In genomic region chr11:132846080-132846479, GRCh38 we compare ENCODE assay signal across 28 cellular contexts.
"Had no signal": no experiment of that assay in that cellular context is flagged by ENCODE, and none has a peak within 500 bp of the region (broad histone marks: within the 10 kb centered on the region; RNA-seq: fewer than 3 reads in every experiment).

No MANE protein-coding gene starts in this region.

- H3K4me3 Mint-ChIP-seq: activated naive CD4-positive, alpha-beta T cell treated with anti-CD3 and anti-CD28 coated beads for 36 hours; activated naive CD8-positive, alpha-beta T cell treated with anti-CD3 and anti-CD28 coated beads, Interleukin-2, amount 10 ng/mL, durations not matched to agents 7 days and 5 days; activated T-helper 1 cell treated with anti-CD3 and anti-CD28 coated beads, Interleukin-12 subunit alpha, Interleukin-12 subunit beta, Interleukin-2, Interleukin-4 antibody, amounts not matched to agents 30 ng/mL and 10 ng/mL and 1 ng/mL, durations not matched to agents 14 hours and 24 hours and 36 hours; nephron progenitor cell; stimulated activated effector memory CD8-positive, alpha-beta T cell treated with anti-CD3 and anti-CD28 coated beads, Interleukin-12 subunit alpha, Interleukin-12 subunit beta, amount 100 ng/mL, for 72 hours; stimulated activated naive CD8-positive, alpha-beta T cell treated with anti-CD3 and anti-CD28 coated beads, Interleukin-15, Interleukin-2, amounts not matched to agents 100 ng/mL and 50 ng/mL, for 24 hours; T-helper 2 cell treated with Interferon-gamma antibody and Interleukin-4, amounts not matched to agents 5 μg/mL and 100 μg/mL, for 36 hours had no signal

- H3K36me3 ChIP-seq: esophagus squamous epithelium, neutrophil, ovary, right lobe of liver, thoracic aorta had no signal

- FAIRE-seq: frontal cortex, islet of Langerhans, urothelium cell line had no signal

- H3K9me3 Mint-ChIP-seq: activated naive CD4-positive, alpha-beta T cell treated with anti-CD3 and anti-CD28 coated beads for 36 hours; activated naive CD8-positive, alpha-beta T cell treated with anti-CD3 and anti-CD28 coated beads, Interleukin-2, amount 10 ng/mL, durations not matched to agents 7 days and 5 days; activated T-helper 1 cell treated with anti-CD3 and anti-CD28 coated beads, Interleukin-12 subunit alpha, Interleukin-12 subunit beta, Interleukin-2, Interleukin-4 antibody, amounts not matched to agents 30 ng/mL and 10 ng/mL and 1 ng/mL, durations not matched to agents 14 hours and 24 hours and 36 hours; nephron progenitor cell; stimulated activated effector memory CD8-positive, alpha-beta T cell treated with anti-CD3 and anti-CD28 coated beads, Interleukin-12 subunit alpha, Interleukin-12 subunit beta, amount 100 ng/mL, for 72 hours; stimulated activated naive CD8-positive, alpha-beta T cell treated with anti-CD3 and anti-CD28 coated beads, Interleukin-15, Interleukin-2, amounts not matched to agents 100 ng/mL and 50 ng/mL, for 24 hours; T-helper 2 cell treated with Interferon-gamma antibody and Interleukin-4, amounts not matched to agents 5 μg/mL and 100 μg/mL, for 36 hours had no signal

- H3K4me1 ChIP-seq: esophagus squamous epithelium, right lobe of liver had no signal

- H3K27me3 Mint-ChIP-seq: activated naive CD8-positive, alpha-beta T cell treated with anti-CD3 and anti-CD28 coated beads, Interleukin-2, amount 10 ng/mL, durations not matched to agents 7 days and 5 days; stimulated activated naive CD8-positive, alpha-beta T cell treated with anti-CD3 and anti-CD28 coated beads, Interleukin-15, Interleukin-2, amounts not matched to agents 100 ng/mL and 50 ng/mL, for 24 hours had no signal

- H3K27me3 ChIP-seq: esophagus squamous epithelium, neutrophil, ovary, right lobe of liver had no signal

- H3K27ac ChIP-seq: esophagus squamous epithelium, neutrophil, ovary, right lobe of liver, thoracic aorta had no signal

- H3K27ac Mint-ChIP-seq: activated naive CD4-positive, alpha-beta T cell treated with anti-CD3 and anti-CD28 coated beads for 36 hours; activated naive CD8-positive, alpha-beta T cell treated with anti-CD3 and anti-CD28 coated beads, Interleukin-2, amount 10 ng/mL, durations not matched to agents 7 days and 5 days; activated T-helper 1 cell treated with anti-CD3 and anti-CD28 coated beads, Interleukin-12 subunit alpha, Interleukin-12 subunit beta, Interleukin-2, Interleukin-4 antibody, amounts not matched to agents 30 ng/mL and 10 ng/mL and 1 ng/mL, durations not matched to agents 14 hours and 24 hours and 36 hours; progenitor cell of endocrine pancreas; stimulated activated effector memory CD8-positive, alpha-beta T cell treated with anti-CD3 and anti-CD28 coated beads, Interleukin-12 subunit alpha, Interleukin-12 subunit beta, amount 100 ng/mL, for 72 hours; stimulated activated naive CD8-positive, alpha-beta T cell treated with anti-CD3 and anti-CD28 coated beads, Interleukin-15, Interleukin-2, amounts not matched to agents 100 ng/mL and 50 ng/mL, for 24 hours; T-helper 2 cell treated with Interferon-gamma antibody and Interleukin-4, amounts not matched to agents 5 μg/mL and 100 μg/mL, for 36 hours had no signal

- H3K4me3 ChIP-seq: esophagus squamous epithelium, ovary, right lobe of liver, thoracic aorta had no signal

- H3K4me1 Mint-ChIP-seq: activated naive CD8-positive, alpha-beta T cell treated with anti-CD3 and anti-CD28 coated beads, Interleukin-2, amount 10 ng/mL, durations not matched to agents 7 days and 5 days; stimulated activated effector memory CD8-positive, alpha-beta T cell treated with anti-CD3 and anti-CD28 coated beads, Interleukin-12 subunit alpha, Interleukin-12 subunit beta, amount 100 ng/mL, for 72 hours had no signal

- H3K36me3 Mint-ChIP-seq: activated naive CD8-positive, alpha-beta T cell treated with anti-CD3 and anti-CD28 coated beads, Interleukin-2, amount 10 ng/mL, durations not matched to agents 7 days and 5 days; stimulated activated effector memory CD8-positive, alpha-beta T cell treated with anti-CD3 and anti-CD28 coated beads, Interleukin-12 subunit alpha, Interleukin-12 subunit beta, amount 100 ng/mL, for 72 hours had no signal

- DNase-seq: activated CD4-positive, alpha-beta T cell treated with anti-CD3 and anti-CD28 coated beads for 4 hours; activated CD4-positive, alpha-beta T cell treated with anti-CD3 and anti-CD28 coated beads, Interleukin-2, amount 50 U/mL, for 4 hours; activated CD8-positive, alpha-beta memory T cell treated with anti-CD3 and anti-CD28 coated beads for 24 hours; activated CD8-positive, alpha-beta memory T cell treated with anti-CD3 and anti-CD28 coated beads, Interleukin-2, amount 50 U/mL, for 4 hours; activated effector memory CD4-positive, alpha-beta T cell treated with anti-CD3 and anti-CD28 coated beads, Interleukin-2, amount 50 U/mL, for 16 hours; activated naive CD4-positive, alpha-beta T cell treated with anti-CD3 and anti-CD28 coated beads for 36 hours; activated naive CD8-positive, alpha-beta T cell treated with anti-CD3 and anti-CD28 coated beads, Interleukin-2, amount 10 ng/mL, durations not matched to agents 7 days and 5 days; activated T-cell treated with anti-CD3 and anti-CD28 coated beads, Interleukin-2, amount 50 U/mL, for 1 hour; amniotic stem cell; caudate nucleus; esophagus squamous epithelium; left ventricle myocardium superior; nephron progenitor cell; ovary; right lobe of liver; stimulated activated CD4-positive, alpha-beta T cell treated with anti-CD3 and anti-CD28 coated beads, Interleukin-4, amount 100 ng/mL, for 1 hour; T-helper 1 cell; trophoblast cell had no signal

- H3K9me3 ChIP-seq: esophagus squamous epithelium, neutrophil, ovary, right lobe of liver, thoracic aorta had no signal
